ENCODE assay signal across 14 cellular contexts in the genomic region with DNA sequence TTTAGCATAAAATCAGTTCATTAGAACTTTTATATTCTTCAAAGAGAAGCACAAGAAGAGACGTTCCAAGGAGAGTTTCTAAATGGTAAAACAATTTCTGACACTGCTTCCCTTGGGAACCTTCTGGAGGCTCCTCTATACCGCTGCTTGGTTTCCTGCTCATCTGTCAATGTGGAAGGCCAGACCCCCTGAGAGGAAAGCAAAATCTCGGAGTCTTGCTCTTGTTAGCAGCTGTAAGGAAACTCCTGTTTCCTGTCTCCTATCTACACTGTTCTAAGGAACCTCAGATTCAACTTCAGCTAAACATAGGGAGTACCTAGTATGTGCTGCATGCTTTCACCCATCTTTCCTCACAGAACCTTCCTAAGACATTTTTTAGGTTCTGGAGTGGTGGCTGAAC.
A peak's percentile ranks its signal among the peaks of the same experiment; 100 is the strongest.
DNase-seq lines count a peak whose midpoint lies in the region; TF ChIP-seq lines count a peak whose summit lies in the region.
"Had no signal": no experiment of that assay in that cellular context is flagged by ENCODE, and none has a peak within 500 bp of the region (broad histone marks: within the 10 kb centered on the region; RNA-seq: fewer than 3 reads in every experiment).

No MANE protein-coding gene starts in this region.

- intact Hi-C loops in A673 (cut with micrococcal nuclease; ENCODE audit: unreplicated experiment): no loop called here

- H3K4me3 ChIP-seq in A673 (ENCODE audit: low read depth, low read length, poor library complexity, severe bottlenecking) (no peak overlapping the region), SK-N-MC (no peak overlapping the region), fibroblast of pulmonary artery (replicated peaks; ENCODE audit: low read depth, low read length) (no peak overlapping the region), hepatocyte (no peak overlapping the region)
- H3K4me3 ChIP-seq: GM23248, HAP-1 had no signal

- H3K4me1 Mint-ChIP-seq in activated CD4-positive, alpha-beta memory T cell treated with anti-CD3 and anti-CD28 coated beads, Interleukin-2, amount 10 ng/mL, durations not matched to agents 7 days and 5 days: no peaks in the 10 kb centered on the region
- H3K4me1 Mint-ChIP-seq: B cell had no signal

- POLR2A ChIA-PET in A673 (lab: Charles Lee; ENCODE audit: low non-redundant PET): no interaction called here
- POLR2A ChIA-PET in activated CD4-positive, alpha-beta memory T cell treated with anti-CD3 and anti-CD28 coated beads, Interleukin-2, amount 10 ng/mL, durations not matched to agents 7 days and 5 days (lab: Charles Lee): no interaction called here

- no peaks in the 10 kb centered on the region for H3K79me2 ChIP-seq in hepatocyte

- H3K9me3 Mint-ChIP-seq in activated CD4-positive, alpha-beta memory T cell treated with anti-CD3 and anti-CD28 coated beads, Interleukin-2, amount 10 ng/mL, durations not matched to agents 7 days and 5 days: peaks cover 2% of the 10 kb centered on the region

- H3K27me3 ChIP-seq in A673 (replicated peaks; ENCODE audit: insufficient read depth, low read depth, low read length, poor library complexity) (no peaks in the 10 kb centered on the region), hepatocyte (no peaks in the 10 kb centered on the region)

- H3K9ac ChIP-seq in SK-N-MC (ENCODE audit: insufficient read length): peak overlapping the region; percentile 21
- H3K9ac ChIP-seq: GM23248 had no signal

- H3K27ac Mint-ChIP-seq in activated CD4-positive, alpha-beta memory T cell treated with anti-CD3 and anti-CD28 coated beads, Interleukin-2, amount 10 ng/mL, durations not matched to agents 7 days and 5 days: no peak overlapping the region
- H3K27ac Mint-ChIP-seq: B cell; CD4-positive, alpha-beta T cell had no signal

- H3K4me3 Mint-ChIP-seq in activated CD4-positive, alpha-beta memory T cell treated with anti-CD3 and anti-CD28 coated beads, Interleukin-2, amount 10 ng/mL, durations not matched to agents 7 days and 5 days: no peak overlapping the region
- H3K4me3 Mint-ChIP-seq: B cell; CD4-positive, alpha-beta T cell had no signal

- no peak overlapping the region for H2AFZ ChIP-seq in hepatocyte
- H2AFZ ChIP-seq: GM23248 had no signal

- WGBS in hepatocyte (ENCODE audit: low lambda C conversion rate, missing lambda C conversion rate): 76% methylated on average over 3 of the region's 3 CpGs

- H3K27ac ChIP-seq in A673 (ENCODE audit: low read depth, low read length, poor library complexity, severe bottlenecking) (no peak overlapping the region), SK-N-MC (no peak overlapping the region), hepatocyte (no peak overlapping the region)
- H3K27ac ChIP-seq: C4-2B, GM23248 had no signal

- no peaks in the 10 kb centered on the region for H3K9me2 ChIP-seq in hepatocyte (replicated peaks; ENCODE audit: insufficient read depth)

- no peaks in the 10 kb centered on the region for H3K36me3 Mint-ChIP-seq in activated CD4-positive, alpha-beta memory T cell treated with anti-CD3 and anti-CD28 coated beads, Interleukin-2, amount 10 ng/mL, durations not matched to agents 7 days and 5 days (ENCODE audit: low read depth)

- CTCF ChIA-PET in A673 (lab: Charles Lee): no interaction called here
- CTCF ChIA-PET in activated CD4-positive, alpha-beta memory T cell treated with anti-CD3 and anti-CD28 coated beads, Interleukin-2, amount 10 ng/mL, durations not matched to agents 7 days and 5 days (lab: Charles Lee): no interaction called here

- H3K36me3 ChIP-seq in A673 (ENCODE audit: insufficient read depth, low read length, poor library complexity, severe bottlenecking) (no peaks in the 10 kb centered on the region), SK-N-MC (ENCODE audit: insufficient read depth, low read length) (no peaks in the 10 kb centered on the region), hepatocyte (replicated peaks; ENCODE audit: insufficient read depth, low read depth) (no peaks in the 10 kb centered on the region)
- H3K36me3 ChIP-seq: HAP-1 had no signal

- no TSS peak for BruUV-seq in A673 (replicated peaks; lab: Mats Ljungman, UMichigan)

- no peaks in the 10 kb centered on the region for H4K20me1 ChIP-seq in hepatocyte (ENCODE audit: insufficient read depth, poor library complexity, severe bottlenecking)

- no peaks in the 10 kb centered on the region for H3K27me3 Mint-ChIP-seq in activated CD4-positive, alpha-beta memory T cell treated with anti-CD3 and anti-CD28 coated beads, Interleukin-2, amount 10 ng/mL, durations not matched to agents 7 days and 5 days
- H3K27me3 Mint-ChIP-seq: B cell; CD4-positive, alpha-beta T cell had no signal

- H3K4me1 ChIP-seq in A673 (ENCODE audit: insufficient read depth, low read length, poor library complexity, severe bottlenecking): no peaks in the 10 kb centered on the region
- no peaks in the 10 kb centered on the region for H3K4me1 ChIP-seq in hepatocyte (ENCODE audit: insufficient read depth)
- H3K4me1 ChIP-seq: HAP-1 had no signal

- H3K9me3 ChIP-seq in A673 (ENCODE audit: low read depth, low read length, poor library complexity, severe bottlenecking): no peaks in the 10 kb centered on the region
- no peaks in the 10 kb centered on the region for H3K9me3 ChIP-seq in SK-N-MC (ENCODE audit: low read depth, low read length)
- no peaks in the 10 kb centered on the region for H3K9me3 ChIP-seq in hepatocyte (ENCODE audit: low read depth)
- H3K9me3 ChIP-seq: Caco-2, HAP-1 had no signal

- DNase-seq in A673 (ENCODE audit: low spot score) (peak; percentile 28), SK-N-MC (ENCODE audit: low read depth, low spot score) (peak; percentile 53), fibroblast of pulmonary artery (ENCODE audit: low read depth) (peak; percentile 18), pulmonary artery endothelial cell (ENCODE audit: low read depth, low spot score) (peak; percentile 29), LoVo (ENCODE audit: low spot score) (no peak), hepatocyte (ENCODE audit: low spot score) (no peak)
- no peak for DNase-seq in activated CD4-positive, alpha-beta memory T cell treated with anti-CD3 and anti-CD28 coated beads, Interleukin-2, amount 10 ng/mL, durations not matched to agents 7 days and 5 days
- DNase-seq: 8988T; Caco-2; CD4-positive, alpha-beta T cell; GM23248 had no signal

- TF ChIP-seq CTCF in A673 (conservative IDR thresholded peaks at IDR 0.05; ENCODE audit: low read depth, low read length): no peak
- no peak for TF ChIP-seq CTCF in fibroblast of pulmonary artery (IDR thresholded peaks at IDR 0.05; ENCODE audit: low read length, missing control alignments)
- TF ChIP-seq CTCF in hepatocyte (IDR thresholded peaks at IDR 0.05; ENCODE audit: poor library complexity): no peak

- H3K4me2 ChIP-seq in hepatocyte: no peak overlapping the region

Comparison
In these comparisons a context has a peak if more than half of its experiments do, and no peak if none do; other contexts are left out.
1. DNase-seq: peak in A673 (single experiment), SK-N-MC (single experiment), fibroblast of pulmonary artery (single experiment) and pulmonary artery endothelial cell (single experiment); none in LoVo (single experiment), hepatocyte (single experiment) and activated CD4-positive, alpha-beta memory T cell treated with anti-CD3 and anti-CD28 coated beads, Interleukin-2, amount 10 ng/mL, durations not matched to agents 7 days and 5 days (single experiment).